Comparison of ENCODE assay signal across 8 cellular contexts in genomic region chr19:32345261-32346207, GRCh38. TPM values are rescaled to one million over a fixed set of nuclear protein-coding genes. Genes with fewer than 3 reads are reported as not detected.
DNase-seq lines count a peak whose midpoint lies in the region; ATAC-seq and TF ChIP-seq lines count a peak whose summit lies in the region.

Gene ZNF507, plus strand, starts transcription at chr19:32345610. Its CDS starts 7,221 bp downstream, at chr19:32352831.

- CTCF ChIA-PET in AG04450 (lab: Charles Lee): interaction anchor here (0.7 to 1.5 kb wide), 3 partner anchors 8 to 1676 kb away, joined by 3 to 4 read pairs (median 3); no protein-coding TSS in a partner anchor

- no peak within 1 kb of the TSS for H3K27ac ChIP-seq in AG04450 (ENCODE audit: low read depth, low read length)

- TF ChIP-seq CTCF in AG04450 (IDR thresholded peaks at IDR 0.05; ENCODE audit: low read depth, low read length): peak; percentile 11; the same call in 1 of the 2 replicates

- no peaks in the 10 kb centered on the region for H3K27me3 ChIP-seq in AG04450 (ENCODE audit: control insufficient read depth, insufficient read depth, low read length)

- ATAC-seq in GM18870 (IDR thresholded peaks at IDR 0.05; ENCODE audit: unreplicated experiment) (peak; percentile 66), HG03103 (IDR thresholded peaks at IDR 0.05; ENCODE audit: low read depth, unreplicated experiment) (peak; percentile 84)

- H3K9me3 ChIP-seq in AG04450 (ENCODE audit: control insufficient read depth, insufficient read depth, low read length): no peaks in the 10 kb centered on the region

- POLR2A ChIA-PET in AG04450 (lab: Yijun Ruan, JAX): interaction anchor here (1.1 to 2.5 kb wide), 3 partner anchors 28 to 235 kb away, joined by 3 to 16 read pairs (median 7); partner anchors contain the start of genes DPY19L3 and PDCD5

- DNase-seq in AG04450 (ENCODE audit: low read depth, low spot score) (no peak), NCI-H2196 treated with DMSO at 0.1 percent for 48 hours (lab: John Stamatoyannopoulos, UW; ENCODE audit: unreplicated experiment) (peak; percentile 40), islet precursor cell (peak; percentile 88)
- DNase-seq in activated CD4-positive, CD25-positive, alpha-beta regulatory T cell (lab: John Stamatoyannopoulos, UW): peak; percentile 68 to 73 (median 71)
- peak; percentile 75 for DNase-seq in central memory CD4-positive, alpha-beta T cell
- peak; percentile 87 for DNase-seq in stimulated activated CD4-positive, alpha-beta T cell treated with anti-CD3 and anti-CD28 coated beads, Interleukin-12 subunit alpha, Interleukin-12 subunit beta, amount 100 ng/mL, for 4 hours

- H3K4me3 ChIP-seq in AG04450 (ENCODE audit: low read depth, low read length): peak within 1 kb of the TSS; percentile 80

RNA-seq across cellular contexts. Expression of gene ZNF507, which starts in this region (rescaled TPM):
- polyA plus RNA-seq in AG04450 (2011; rRNA removed): 15.9 and 20.3 TPM in 2 replicates
- polyA minus RNA-seq in AG04450 (2011; rRNA and poly(A)+ RNA removed): 19.9 and 24.9 TPM in 2 replicates
